8 cellular contexts compared by ENCODE assay signal in genomic region chr20:43508106-43508505, GRCh38. TPM values are rescaled to one million over a fixed set of nuclear protein-coding genes. Genes with fewer than 3 reads are reported as not detected.
A peak's percentile ranks its signal among the peaks of the same experiment; 100 is the strongest.
DNase-seq lines count a peak whose midpoint lies in the region; ATAC-seq, FAIRE-seq and TF ChIP-seq lines count a peak whose summit lies in the region.

No MANE protein-coding gene starts in this region.

- H3F3A ChIP-seq in PC-9 (ENCODE audit: insufficient read depth, low read depth), result peaks cover 12% of the 10 kb centered on the region; the same call in 1 of the 2 replicates

- peaks cover 0 to 11% (median under 1%) of the 10 kb centered on the region in 4 donors for H3K4me1 Mint-ChIP-seq in CD4-positive, CD25-positive, alpha-beta regulatory T cell

- no peak for TF ChIP-seq CTCF in PC-9 (conservative IDR thresholded peaks at IDR 0.05)
- TF ChIP-seq CTCF in epithelial cell of proximal tubule (conservative IDR thresholded peaks at IDR 0.05; ENCODE audit: low read depth, low read length), result no peak

- H2AFZ ChIP-seq in PC-9 (peak overlapping the region; percentile 99), neuronal stem cell (ENCODE audit: low read length) (peak overlapping the region; percentile 96)

- H3K27ac ChIP-seq in CD4-positive, CD25-positive, alpha-beta regulatory T cell (ENCODE audit: insufficient read depth, low read length, poor library complexity, severe bottlenecking), result no peak overlapping the region
- H3K27ac ChIP-seq in PC-9 (no peak overlapping the region), neuronal stem cell (replicated peaks; ENCODE audit: low read length) (no peak overlapping the region)

- no peak overlapping the region for H2BK120ac ChIP-seq in neuronal stem cell (ENCODE audit: low read depth, low read length)

- CTCF ChIA-PET in PC-9 (lab: Charles Lee), result no interaction called here

- no peak for FAIRE-seq in frontal cortex (lab: Jason Lieb, UNC)

- H3K9me3 ChIP-seq in CD4-positive, CD25-positive, alpha-beta regulatory T cell (ENCODE audit: control insufficient read depth in 2 of 2, low read length in 2 of 2), result no peaks in the 10 kb centered on the region
- H3K9me3 ChIP-seq in PC-9 (ENCODE audit: insufficient read depth, low read depth) (no peaks in the 10 kb centered on the region), neuronal stem cell (replicated peaks in 1 of 2; ENCODE audit: control insufficient read depth in 2 of 2, insufficient read depth in 1 of 2, low read depth in 1 of 2, low read length in 2 of 2) (peaks cover 0 to 4% of the 10 kb centered on the region in 2 donors)

- no peak overlapping the region for H2BK15ac ChIP-seq in neuronal stem cell (ENCODE audit: low read length)

- H4K8ac ChIP-seq in neuronal stem cell (ENCODE audit: low read depth, low read length), result no peak overlapping the region

- H3K36me3 Mint-ChIP-seq in CD4-positive, CD25-positive, alpha-beta regulatory T cell, result no peaks in the 10 kb centered on the region

- peaks cover 14% of the 10 kb centered on the region for H3K4me1 ChIP-seq in CD4-positive, CD25-positive, alpha-beta regulatory T cell (ENCODE audit: control insufficient read depth, insufficient read depth, low read length, poor library complexity, severe bottlenecking)
- H3K4me1 ChIP-seq in PC-9 (replicated peaks; ENCODE audit: insufficient read depth) (peaks cover 8% of the 10 kb centered on the region; the same call in 1 of the 2 replicates), neuronal stem cell (ENCODE audit: control insufficient read depth in 2 of 2, insufficient read depth in 1 of 2, low read depth in 1 of 2, low read length in 2 of 2) (peaks cover 2 to 3% of the 10 kb centered on the region in 2 donors)

- POLR2A ChIA-PET in PC-9 (lab: Charles Lee; ENCODE audit: unreplicated experiment), result interaction anchor here (0.6 kb wide), 3 partner anchors 42 to 813 kb away, joined by 3 to 5 read pairs (median 4); no protein-coding TSS in a partner anchor

- H3K4me3 ChIP-seq in CD4-positive, CD25-positive, alpha-beta regulatory T cell (ENCODE audit: low read depth, low read length), result peak overlapping the region; percentile 40
- peak overlapping the region; percentile 97 for H3K4me3 ChIP-seq in PC-9
- peak overlapping the region; percentile 76 for H3K4me3 ChIP-seq in epithelial cell of proximal tubule (ENCODE audit: low read depth, low read length)
- H3K4me3 ChIP-seq in neuronal stem cell (ENCODE audit: low read length in 2 of 2), result peak overlapping the region; percentile 54 to 96

- H3K4me3 Mint-ChIP-seq in CD4-positive, CD25-positive, alpha-beta regulatory T cell, result peak overlapping the region; percentile 8 to 82 (median 72)

- H3K23ac ChIP-seq in neuronal stem cell (ENCODE audit: low read depth, low read length, poor library complexity), result peak overlapping the region; percentile 68

- H3K27ac Mint-ChIP-seq in CD4-positive, CD25-positive, alpha-beta regulatory T cell, result no peak overlapping the region

- no peak for ATAC-seq in CD4-positive, CD25-positive, alpha-beta regulatory T cell (ENCODE audit: low read depth in 2 of 2)
- no peak for ATAC-seq in HG03442 (IDR thresholded peaks at IDR 0.05; ENCODE audit: unreplicated experiment)
- ATAC-seq in HG03571 (IDR thresholded peaks at IDR 0.05; ENCODE audit: unreplicated experiment), result no peak

- H3K4me2 ChIP-seq in PC-9 (peak overlapping the region; percentile 95), neuronal stem cell (ENCODE audit: insufficient read depth, low read length, poor library complexity, severe bottlenecking) (peak overlapping the region; percentile 79)

- H3K4ac ChIP-seq in neuronal stem cell (ENCODE audit: low read length), result no peak overlapping the region

- H3K36me3 ChIP-seq in CD4-positive, CD25-positive, alpha-beta regulatory T cell (ENCODE audit: control insufficient read depth, insufficient read depth, low read length), result no peaks in the 10 kb centered on the region
- H3K36me3 ChIP-seq in PC-9 (ENCODE audit: low read depth) (no peaks in the 10 kb centered on the region), neuronal stem cell (replicated peaks in 1 of 2; ENCODE audit: control insufficient read depth in 2 of 2, insufficient read depth in 2 of 2, low read length in 2 of 2) (no peaks in the 10 kb centered on the region)

- no peaks in the 10 kb centered on the region for H4K20me1 ChIP-seq in PC-9 (ENCODE audit: insufficient read depth)

- no peaks in the 10 kb centered on the region for H3K79me1 ChIP-seq in neuronal stem cell (ENCODE audit: low read depth, low read length)

- BruUV-seq in PC-9 (replicated peaks; lab: Mats Ljungman, UMichigan), result TSS peak; percentile 63

- H4K91ac ChIP-seq in neuronal stem cell (ENCODE audit: low read depth, low read length, poor library complexity), result no peak overlapping the region

- no peak overlapping the region for H2AK5ac ChIP-seq in neuronal stem cell (ENCODE audit: low read depth, low read length)

- H2BK5ac ChIP-seq in neuronal stem cell (ENCODE audit: low read length), result no peak overlapping the region

- H3K79me2 ChIP-seq in PC-9 (ENCODE audit: low read depth), result no peaks in the 10 kb centered on the region

- no CpG with 5 or more reads among the region's 22 CpGs for WGBS in neuronal stem cell (ENCODE audit: extremely low coverage in 2 of 2, insufficient read length in 2 of 2, insufficient replicate concordance in 1 of 2), 2 donors

- no peaks in the 10 kb centered on the region for H3K9me2 ChIP-seq in PC-9 (ENCODE audit: insufficient read depth)

- no peak overlapping the region for H3K9ac ChIP-seq in neuronal stem cell (ENCODE audit: low read depth, low read length, poor library complexity)

- no peak overlapping the region for H3K14ac ChIP-seq in neuronal stem cell (ENCODE audit: low read length)

- H3K9me3 Mint-ChIP-seq in CD4-positive, CD25-positive, alpha-beta regulatory T cell, result no peaks in the 10 kb centered on the region

- H3K27me3 Mint-ChIP-seq in CD4-positive, CD25-positive, alpha-beta regulatory T cell, result peaks cover 39% of the 10 kb centered on the region

- intact Hi-C loops in PC-9 (cut with micrococcal nuclease; ENCODE audit: unreplicated experiment), result no loop called here

- no peak overlapping the region for H3K18ac ChIP-seq in neuronal stem cell (ENCODE audit: low read length)

- H2BK12ac ChIP-seq in neuronal stem cell (ENCODE audit: low read length), result no peak overlapping the region

- peaks cover 22% of the 10 kb centered on the region for H3K27me3 ChIP-seq in CD4-positive, CD25-positive, alpha-beta regulatory T cell (ENCODE audit: control insufficient read depth, insufficient read depth, low read length)
- H3K27me3 ChIP-seq in PC-9 (ENCODE audit: insufficient read depth, low read depth) (peaks cover 35% of the 10 kb centered on the region; the same call in 1 of the 2 replicates), neuronal stem cell (ENCODE audit: control insufficient read depth in 3 of 3, insufficient read depth in 3 of 3, low read depth in 1 of 3, low read length in 3 of 3) (peaks cover 0 to 48% (median 14%) of the 10 kb centered on the region in 3 experiments)

- no peak for DNase-seq in CD4-positive, CD25-positive, alpha-beta regulatory T cell
- DNase-seq in PC-9 (no peak), epithelial cell of proximal tubule (ENCODE audit: low read depth) (no peak), neuronal stem cell (ENCODE audit: low spot score) (no peak), NCI-H510A (lab: John Stamatoyannopoulos, UW) (no peak), frontal cortex (ENCODE audit: low spot score in 2 of 2) (no peak)

RNA-seq across cellular contexts. Expression of gene L3MBTL1, which starts 0.6 kb away (rescaled TPM):
- total RNA-seq in CD4-positive, CD25-positive, alpha-beta regulatory T cell, result 17.2 TPM
- polyA plus RNA-seq in CD4-positive, CD25-positive, alpha-beta regulatory T cell, result 1 to 10 TPM; 1.0 to 2.8 (median 1.5) TPM
- total RNA-seq in PC-9 (2021), result 34.9 and 42.7 TPM in 2 replicates
- 3.5 and 5.2 TPM in 2 replicates for total RNA-seq in epithelial cell of proximal tubule
- 9.2 TPM for polyA plus RNA-seq in neuronal stem cell (2013, experiment 1 of 2)
- polyA plus RNA-seq in neuronal stem cell (2013, experiment 2 of 2), result 9.7 TPM
- 16.3 TPM for total RNA-seq in frontal cortex

RNA-seq across cellular contexts. Expression of gene SRSF6, which starts 50.4 kb away (rescaled TPM):
- total RNA-seq in CD4-positive, CD25-positive, alpha-beta regulatory T cell, result 269 TPM
- 10 to 100 TPM; 41.0 to 59.3 (median 51.6) TPM for polyA plus RNA-seq in CD4-positive, CD25-positive, alpha-beta regulatory T cell
- total RNA-seq in PC-9 (2021) (100 and 136 TPM in 2 replicates), epithelial cell of proximal tubule (42.9 and 73.2 TPM in 2 replicates), frontal cortex (44.0 TPM)
- 84.4 TPM for polyA plus RNA-seq in neuronal stem cell (2013, experiment 1 of 2)
- 85.8 TPM for polyA plus RNA-seq in neuronal stem cell (2013, experiment 2 of 2)

RNA-seq across cellular contexts. Expression of gene SGK2, which starts 50.7 kb away (rescaled TPM):
- 1.7 TPM for total RNA-seq in CD4-positive, CD25-positive, alpha-beta regulatory T cell
- not detected for polyA plus RNA-seq in CD4-positive, CD25-positive, alpha-beta regulatory T cell
- 3.1 and 3.7 TPM in 2 replicates for total RNA-seq in PC-9 (2021)
- 5.9 and 9.8 TPM in 2 replicates for total RNA-seq in epithelial cell of proximal tubule
- 1.7 TPM for polyA plus RNA-seq in neuronal stem cell (2013, experiment 1 of 2)
- polyA plus RNA-seq in neuronal stem cell (2013, experiment 2 of 2), result 1.9 TPM
- 0.41 TPM for total RNA-seq in frontal cortex

Comparison
In these comparisons a context has a peak if more than half of its experiments do, and no peak if none do; other contexts are left out.
1. H3K4me3 ChIP-seq: peak in every context shown above with its lines; median percentile 97 in PC-9; 76 in epithelial cell of proximal tubule; 75 in neuronal stem cell; 40 in CD4-positive, CD25-positive, alpha-beta regulatory T cell.